ENCODE assay signal across 10 cellular contexts in the genomic region with DNA sequence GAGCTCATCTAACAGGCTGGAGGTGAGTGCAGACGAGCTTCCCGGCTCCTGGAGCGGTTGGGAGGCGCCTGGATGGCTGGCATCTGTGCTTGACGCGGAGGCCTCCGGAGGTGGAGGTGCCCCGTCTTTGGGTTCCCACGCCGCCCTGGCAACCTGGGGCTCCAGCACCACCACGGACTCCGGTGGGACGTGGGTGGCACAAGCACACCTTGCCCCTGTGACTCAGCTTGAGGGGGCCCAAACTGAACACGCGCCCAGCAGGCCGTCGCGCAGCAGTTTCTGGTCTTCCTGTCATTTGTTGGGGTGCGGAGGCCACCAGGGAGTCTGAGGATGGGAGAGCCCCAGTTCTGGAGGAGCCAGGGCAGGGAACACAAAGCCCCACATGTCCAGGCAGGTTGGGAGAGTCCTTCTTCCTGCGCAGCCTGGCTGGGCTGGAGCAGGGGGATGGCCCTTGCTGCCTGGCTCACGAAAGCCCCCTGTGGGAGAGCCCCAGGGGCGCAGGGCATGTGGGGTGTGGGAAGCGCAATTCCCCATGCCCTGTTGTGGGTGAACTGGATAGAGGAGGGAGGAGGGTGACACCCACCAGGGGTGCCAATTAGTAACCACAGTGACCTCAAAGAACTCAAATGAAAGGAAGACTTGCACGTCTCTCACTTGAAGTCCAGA.
DNase-seq lines count a peak whose midpoint lies in the region; ATAC-seq and TF ChIP-seq lines count a peak whose summit lies in the region.
"Had no signal": no experiment of that assay in that cellular context is flagged by ENCODE, and none has a peak within 500 bp of the region (broad histone marks: within the 10 kb centered on the region; RNA-seq: fewer than 3 reads in every experiment).

No MANE protein-coding gene starts in this region.

- no peak for TF ChIP-seq CTCF in mucosa of descending colon (IDR thresholded peaks at IDR 0.05)

- ATAC-seq in GM21786 (IDR thresholded peaks at IDR 0.05; ENCODE audit: unreplicated experiment) (peak; percentile 44), mucosa of descending colon (peak; percentile 50), GM18870 (IDR thresholded peaks at IDR 0.05; ENCODE audit: unreplicated experiment) (no peak), HG03469 (IDR thresholded peaks at IDR 0.05; ENCODE audit: unreplicated experiment) (no peak), GM19467 (IDR thresholded peaks at IDR 0.05; ENCODE audit: unreplicated experiment) (no peak)

- no peaks in the 10 kb centered on the region for H3K27me3 Mint-ChIP-seq in activated naive CD8-positive, alpha-beta T cell

- intact Hi-C loops in mucosa of descending colon (cut with DNase I, micrococcal nuclease): no loop called here

- H3K4me1 ChIP-seq in mucosa of descending colon (ENCODE audit: low read depth): no peaks in the 10 kb centered on the region
- H3K4me1 ChIP-seq: adrenal gland had no signal

- peaks cover 10% of the 10 kb centered on the region for H3K9me3 Mint-ChIP-seq in activated naive CD8-positive, alpha-beta T cell (ENCODE audit: low read depth)

- H3K27ac Mint-ChIP-seq in activated naive CD8-positive, alpha-beta T cell: no peak overlapping the region
- H3K27ac Mint-ChIP-seq: mesothelial cell of epicardium had no signal

- H3K4me3 ChIP-seq in GM08714 (ENCODE audit: low read length): peak overlapping the region; percentile 16; the same call in 1 of the 2 replicates
- no peak overlapping the region for H3K4me3 ChIP-seq in mucosa of descending colon
- H3K4me3 ChIP-seq: adrenal gland had no signal

- DNase-seq in mucosa of descending colon: peak in 2 of 3 donors; percentile 40 to 66
- no peak for DNase-seq in HuH-7.5 (ENCODE audit: low spot score)

- no peaks in the 10 kb centered on the region for H3K4me1 Mint-ChIP-seq in activated naive CD8-positive, alpha-beta T cell (ENCODE audit: low read depth)
- H3K4me1 Mint-ChIP-seq: mesothelial cell of epicardium had no signal

- peak overlapping the region; percentile 21 for H3K4me3 Mint-ChIP-seq in activated naive CD8-positive, alpha-beta T cell
- H3K4me3 Mint-ChIP-seq: mesothelial cell of epicardium had no signal

- H3K36me3 Mint-ChIP-seq in activated naive CD8-positive, alpha-beta T cell: peaks cover 5% of the 10 kb centered on the region

- H3K36me3 ChIP-seq in mucosa of descending colon (ENCODE audit: low read depth): no peaks in the 10 kb centered on the region
- H3K36me3 ChIP-seq: adrenal gland had no signal

- H3K9me3 ChIP-seq in mucosa of descending colon: peaks cover 84% of the 10 kb centered on the region
- H3K9me3 ChIP-seq: adrenal gland had no signal

Comparison
In these comparisons a context has a peak if more than half of its experiments do, and no peak if none do; other contexts are left out.
1. ATAC-seq: peak in GM21786 (single experiment) and mucosa of descending colon (single experiment); none in GM18870 (single experiment), HG03469 (single experiment) and GM19467 (single experiment).